Comparison of ENCODE assay signal across 13 cellular contexts in the genomic region with DNA sequence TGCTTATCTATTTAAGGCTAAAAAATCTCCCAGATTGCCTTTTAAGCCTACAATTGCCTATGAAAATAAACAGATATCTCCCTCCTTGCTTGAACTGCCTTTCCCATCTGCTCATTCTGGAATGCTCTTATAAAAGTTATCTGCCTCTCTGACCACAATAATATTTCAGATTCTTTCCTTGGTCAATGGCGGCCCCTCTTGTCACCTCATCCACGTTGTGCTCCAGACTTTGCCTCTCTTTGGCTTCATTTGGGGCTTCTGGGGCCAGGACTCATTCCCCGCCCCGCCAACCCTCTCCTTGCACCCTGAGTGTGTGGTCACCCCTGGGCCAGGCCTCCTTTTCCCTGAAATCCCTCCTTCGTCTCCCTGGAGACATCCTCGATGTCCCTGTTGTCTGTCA.
DNase-seq lines count a peak whose midpoint lies in the region; TF ChIP-seq lines count a peak whose summit lies in the region.
"Had no signal": no experiment of that assay in that cellular context is flagged by ENCODE, and none has a peak within 500 bp of the region (broad histone marks: within the 10 kb centered on the region; RNA-seq: fewer than 3 reads in every experiment).

No MANE protein-coding gene starts in this region.

- no peak overlapping the region for H2BK5ac ChIP-seq in H9 (ENCODE audit: insufficient read length, low read length)

- H4K5ac ChIP-seq in H9 (ENCODE audit: insufficient read length, low read depth, low read length) = no peak overlapping the region

- H3K36me3 Mint-ChIP-seq in H9 (ENCODE audit: insufficient read depth in 1 of 3, low read depth in 3 of 3) = no peaks in the 10 kb centered on the region

- no peak overlapping the region for H4K8ac ChIP-seq in H9 (replicated peaks; ENCODE audit: insufficient read length, low read depth, low read length)

- no peak overlapping the region for H3K18ac ChIP-seq in H9 (ENCODE audit: insufficient read length, low read depth, low read length)

- H3K14ac ChIP-seq in H9 (ENCODE audit: insufficient read depth, low read length) = no peak overlapping the region

- no peak overlapping the region for H3K9ac ChIP-seq in H9 (ENCODE audit: extremely low read depth, insufficient read length, low read length)

- no peaks in the 10 kb centered on the region for H3K79me1 ChIP-seq in H9 (ENCODE audit: insufficient read depth, low read depth, low read length, poor library complexity, severe bottlenecking)

- H2BK15ac ChIP-seq in H9 (ENCODE audit: low read depth, low read length) = no peak overlapping the region

- CTCF ChIA-PET in AG04450 (lab: Charles Lee) = no interaction called here

- no peak overlapping the region for H3K56ac ChIP-seq in H9 (ENCODE audit: insufficient read length, low read depth, low read length)

- H3K4ac ChIP-seq in H9 (ENCODE audit: low read depth, low read length) = no peak overlapping the region

- H2AK5ac ChIP-seq in H9 (ENCODE audit: insufficient read length, low read length) = no peak overlapping the region

- no peak overlapping the region for H3T11ph ChIP-seq in H9 (ENCODE audit: low read length)

- H3K23ac ChIP-seq in H9 (ENCODE audit: insufficient read length, low read depth, low read length) = no peak overlapping the region

- H4K91ac ChIP-seq in H9 (ENCODE audit: insufficient read length, low read depth, low read length) = no peak overlapping the region

- H3K4me3 Mint-ChIP-seq in H9 = no peak overlapping the region
- H3K4me3 Mint-ChIP-seq: activated B cell treated with CpG ODN at 0.5 μM for 24 hours had no signal

- no CpG with 5 or more reads among the region's 6 CpGs for WGBS in H9 (ENCODE audit: extremely low coverage, insufficient read length, low lambda C conversion rate)

- DNase-seq in AG04450 (ENCODE audit: low read depth, low spot score) (no peak), H4 (ENCODE audit: low spot score) (peak; percentile 40), astrocyte of the hippocampus (ENCODE audit: low read depth, low spot score) (peak; percentile 76), mucosa of gallbladder (ENCODE audit: low spot score) (peak; percentile 16), H9 (no peak), COLO829 (ENCODE audit: low spot score) (no peak), NCI-H2029 (lab: John Stamatoyannopoulos, UW) (no peak)
- DNase-seq in activated effector memory CD4-positive, alpha-beta T cell treated with Interleukin-2 at 50 U/mL for 16 hours = no peak
- DNase-seq: activated B cell treated with CpG ODN at 0.5 μM for 24 hours, H7, transverse colon had no signal

- H3K4me1 ChIP-seq in H9 (ENCODE audit: insufficient read depth, low read length) = no peaks in the 10 kb centered on the region
- H3K4me1 ChIP-seq: transverse colon had no signal

- H3K4me3 ChIP-seq in AG04450 (ENCODE audit: low read depth, low read length) = no peak overlapping the region
- H3K4me3 ChIP-seq: mucosa of descending colon, transverse colon had no signal

- TF ChIP-seq CTCF in AG04450 (IDR thresholded peaks at IDR 0.05; ENCODE audit: low read depth, low read length) (no peak), H9 (conservative IDR thresholded peaks at IDR 0.05) (no peak)

- no peak overlapping the region for H2BK12ac ChIP-seq in H9 (ENCODE audit: insufficient read length, low read depth, low read length)

- POLR2A ChIA-PET in AG04450 (lab: Yijun Ruan, JAX) = no interaction called here

- H3K4me1 Mint-ChIP-seq in H9 = peaks cover 7 to 8% of the 10 kb centered on the region in 2 experiments; a peak in 3 of 4 replicates
- H3K4me1 Mint-ChIP-seq: activated B cell treated with CpG ODN at 0.5 μM for 24 hours had no signal

- H3K79me2 ChIP-seq in H9 (ENCODE audit: insufficient read depth, low read length) = no peaks in the 10 kb centered on the region

- H3K27me3 Mint-ChIP-seq in H9 (ENCODE audit: low read depth) = no peaks in the 10 kb centered on the region
- H3K27me3 Mint-ChIP-seq: activated B cell treated with CpG ODN at 0.5 μM for 24 hours had no signal

- H3K27me3 ChIP-seq in AG04450 (ENCODE audit: control insufficient read depth, insufficient read depth, low read length) (no peaks in the 10 kb centered on the region), H9 (ENCODE audit: insufficient read depth, low read length) (no peaks in the 10 kb centered on the region)
- H3K27me3 ChIP-seq: transverse colon had no signal

- H3K23me2 ChIP-seq in H9 (ENCODE audit: insufficient read length, low read depth, low read length, poor library complexity, severe bottlenecking) = no peaks in the 10 kb centered on the region

- H2BK120ac ChIP-seq in H9 (ENCODE audit: low read depth, low read length, poor library complexity, severe bottlenecking) = no peak overlapping the region

- no peak overlapping the region for H2BK20ac ChIP-seq in H9 (ENCODE audit: low read depth, low read length, poor library complexity, severe bottlenecking)

- no peaks in the 10 kb centered on the region for H4K20me1 ChIP-seq in H9 (ENCODE audit: control insufficient read depth, insufficient read depth, insufficient read length)

- H3K9me3 ChIP-seq in AG04450 (ENCODE audit: control insufficient read depth, insufficient read depth, low read length) (no peaks in the 10 kb centered on the region), H9 (ENCODE audit: control insufficient read depth, low read depth, low read length) (no peaks in the 10 kb centered on the region)
- H3K9me3 ChIP-seq: mucosa of descending colon, transverse colon had no signal

- H3K27ac ChIP-seq in AG04450 (ENCODE audit: low read depth, low read length) (peak overlapping the region; percentile 62), H9 (ENCODE audit: insufficient read length, low read depth, low read length) (no peak overlapping the region)
- H3K27ac ChIP-seq: C4-2B, transverse colon had no signal

- H3K4me2 ChIP-seq in H9 (ENCODE audit: insufficient read depth, insufficient read length, low read length) = no peak overlapping the region

- H3K27ac Mint-ChIP-seq in H9 = no peak overlapping the region
- H3K27ac Mint-ChIP-seq: activated B cell treated with CpG ODN at 0.5 μM for 24 hours had no signal

- no peak overlapping the region for H2AFZ ChIP-seq in H9 (ENCODE audit: low read length)

- H3K9me3 Mint-ChIP-seq in H9 = no peaks in the 10 kb centered on the region; a peak in 1 of 5 replicates
- H3K9me3 Mint-ChIP-seq: activated B cell treated with CpG ODN at 0.5 μM for 24 hours had no signal

Comparison
In these comparisons a context has a peak if more than half of its experiments do, and no peak if none do; other contexts are left out.
1. DNase-seq: peak in H4 (single experiment), astrocyte of the hippocampus (single experiment) and mucosa of gallbladder (single experiment); none in AG04450 (single experiment), H9 (single experiment), activated effector memory CD4-positive, alpha-beta T cell treated with Interleukin-2 at 50 U/mL for 16 hours (single experiment), COLO829 (single experiment) and NCI-H2029 (single experiment).